In genomic region chrX:87236836-87237235, GRCh38 we compare ENCODE assay signal across 14 cellular contexts.
DNase-seq lines count a peak whose midpoint lies in the region; ATAC-seq and TF ChIP-seq lines count a peak whose summit lies in the region.
"Had no signal": no experiment of that assay in that cellular context is flagged by ENCODE, and none has a peak within 500 bp of the region (broad histone marks: within the 10 kb centered on the region; RNA-seq: fewer than 3 reads in every experiment).

No MANE protein-coding gene starts in this region.

- H2AFZ ChIP-seq in smooth muscle cell (ENCODE audit: low read depth), result no peak overlapping the region

- WGBS in smooth muscle cell (ENCODE audit: low lambda C conversion rate), result 84% methylated on average over 1 of the region's 1 CpG
- WGBS in right cardiac atrium, result 79% methylated on average over 1 of the region's 1 CpG

- TF ChIP-seq CTCF in smooth muscle cell (IDR thresholded peaks at IDR 0.05; ENCODE audit: borderline replicate concordance, insufficient read depth, poor library complexity, severe bottlenecking), result no peak

- H3K9me3 ChIP-seq in smooth muscle cell (replicated peaks; ENCODE audit: low read depth) (no peaks in the 10 kb centered on the region), right cardiac atrium (ENCODE audit: control insufficient read depth, low read length) (no peaks in the 10 kb centered on the region)

- DNase-seq in NCI-H748 (lab: John Stamatoyannopoulos, UW; ENCODE audit: unreplicated experiment) (peak; percentile 11), NCI-H748 treated with DMSO at 0.1 percent for 48 hours (lab: John Stamatoyannopoulos, UW) (no peak), hippocampal formation (lab: John Stamatoyannopoulos, UW) (peak; percentile 7 to 60), pons (ENCODE audit: low spot score) (peak; percentile 73), smooth muscle cell (lab: John Stamatoyannopoulos, UW; ENCODE audit: unreplicated experiment) (no peak), right cardiac atrium (no peak)
- DNase-seq: 8988T; Calu3; CD4-positive, alpha-beta T cell; DMS 273 treated with DMSO at 0.1 percent for 48 hours; HCEC 1CT; HFFc6 had no signal

- H3K79me2 ChIP-seq in smooth muscle cell (ENCODE audit: low read depth), result no peaks in the 10 kb centered on the region

- no peak overlapping the region for H3K27ac ChIP-seq in smooth muscle cell (ENCODE audit: low read depth)
- no peak overlapping the region for H3K27ac ChIP-seq in right cardiac atrium (ENCODE audit: low read length)
- H3K27ac ChIP-seq: HL-60 had no signal

- H3K9ac ChIP-seq in smooth muscle cell (ENCODE audit: low read depth), result no peak overlapping the region

- ATAC-seq in GM19467 (IDR thresholded peaks at IDR 0.05; ENCODE audit: unreplicated experiment) (no peak), right cardiac atrium (no peak)

- H4K20me1 ChIP-seq in smooth muscle cell (ENCODE audit: low read depth), result no peaks in the 10 kb centered on the region

- no peaks in the 10 kb centered on the region for H3K36me3 ChIP-seq in smooth muscle cell (ENCODE audit: low read depth)

- H3K4me2 ChIP-seq in smooth muscle cell, result no peak overlapping the region

- H3K4me3 ChIP-seq in smooth muscle cell, result no peak overlapping the region
- H3K4me3 ChIP-seq in right cardiac atrium (ENCODE audit: low read length), result no peak overlapping the region

- H3K27me3 ChIP-seq in smooth muscle cell (ENCODE audit: low read depth) (no peaks in the 10 kb centered on the region), right cardiac atrium (ENCODE audit: control insufficient read depth, insufficient read depth) (no peaks in the 10 kb centered on the region)

- no peaks in the 10 kb centered on the region for H3F3A ChIP-seq in smooth muscle cell (ENCODE audit: low read depth)

- intact Hi-C loops in right cardiac atrium (cut with DNase I), result no loop called here

- no peaks in the 10 kb centered on the region for H3K4me1 ChIP-seq in smooth muscle cell (ENCODE audit: low read depth)
- no peaks in the 10 kb centered on the region for H3K4me1 ChIP-seq in right cardiac atrium (ENCODE audit: control insufficient read depth, insufficient read depth, low read length)

Comparison
In these comparisons a context has a peak if more than half of its experiments do, and no peak if none do; other contexts are left out.
1. DNase-seq: peak in NCI-H748 (single experiment), hippocampal formation (2 of 2) and pons (single experiment); none in NCI-H748 treated with DMSO at 0.1 percent for 48 hours (single experiment), smooth muscle cell (single experiment) and right cardiac atrium (0 of 3).